Comparison of ENCODE assay signal across 16 cellular contexts in genomic region chrX:53580742-53581504, GRCh38.
"Had no signal": no experiment of that assay in that cellular context is flagged by ENCODE, and none has a peak within 500 bp of the region (broad histone marks: within the 10 kb centered on the region; RNA-seq: fewer than 3 reads in every experiment).

No MANE protein-coding gene starts in this region.

- H3K27ac ChIP-seq: esophagus squamous epithelium, suprapubic skin, thyroid gland, upper lobe of left lung, uterus had no signal

- H3K9me3 ChIP-seq: esophagus squamous epithelium, suprapubic skin, thyroid gland, upper lobe of left lung, uterus had no signal

- ATAC-seq: naive thymus-derived CD4-positive, alpha-beta T cell had no signal

- FAIRE-seq: keratinocyte, small intestine had no signal

- DNase-seq: effector memory CD4-positive, alpha-beta T cell; esophagus squamous epithelium; foreskin melanocyte; immature natural killer cell; mammary epithelial cell; naive thymus-derived CD4-positive, alpha-beta T cell; nephron progenitor cell; posterior cingulate gyrus; small intestine; stimulated activated CD4-positive, alpha-beta T cell treated with anti-CD3 and anti-CD28 coated beads, Interleukin-2, amount 100 ng/mL, for 48 hours; stimulated activated naive CD4-positive, alpha-beta T cell treated with Interleukin-2 at 50 U/mL for 16 hours; thyroid gland; upper lobe of left lung; uterus had no signal

- H3K27me3 ChIP-seq: esophagus squamous epithelium, suprapubic skin, thyroid gland, upper lobe of left lung, uterus had no signal

- H3K36me3 ChIP-seq: uterus had no signal

- H3K4me1 ChIP-seq: esophagus squamous epithelium, suprapubic skin, thyroid gland, upper lobe of left lung, uterus had no signal

- H3K4me3 ChIP-seq: esophagus squamous epithelium, suprapubic skin, thyroid gland, upper lobe of left lung, uterus had no signal
